In genomic region chr20:41101660-41102059, GRCh38 we compare ENCODE assay signal across 19 cellular contexts. TPM values are rescaled to one million over a fixed set of nuclear protein-coding genes. Genes with fewer than 3 reads are reported as not detected.
DNase-seq lines count a peak whose midpoint lies in the region; ATAC-seq, FAIRE-seq and TF ChIP-seq lines count a peak whose summit lies in the region.
"Had no signal": no experiment of that assay in that cellular context is flagged by ENCODE, and none has a peak within 500 bp of the region (broad histone marks: within the 10 kb centered on the region; RNA-seq: fewer than 3 reads in every experiment).

No MANE protein-coding gene starts in this region.

- H3K9me3 ChIP-seq in HCT116 (ENCODE audit: control insufficient read depth in 1 of 2, insufficient read depth in 1 of 2, low read depth in 1 of 2, low read length in 2 of 2) (no peaks in the 10 kb centered on the region), OCI-LY7 (ENCODE audit: low read length) (no peaks in the 10 kb centered on the region), GM12878 (replicated peaks; ENCODE audit: control insufficient read depth, insufficient read depth, low read length) (no peaks in the 10 kb centered on the region), PC-9 (ENCODE audit: insufficient read depth, low read depth) (no peaks in the 10 kb centered on the region)
- H3K9me3 ChIP-seq in effector memory CD4-positive, alpha-beta T cell (ENCODE audit: control insufficient read depth, low read length): no peaks in the 10 kb centered on the region
- H3K9me3 ChIP-seq: Caco-2 had no signal

- peaks cover 40% of the 10 kb centered on the region for H3K36me3 Mint-ChIP-seq in memory B cell

- H3K4me1 ChIP-seq in HCT116 (ENCODE audit: control insufficient read depth in 1 of 2, insufficient read depth in 2 of 2, low read length in 2 of 2) (no peaks in the 10 kb centered on the region), OCI-LY7 (ENCODE audit: insufficient read depth, low read length, poor library complexity, severe bottlenecking) (no peaks in the 10 kb centered on the region), GM12878 (ENCODE audit: control insufficient read depth, insufficient read depth, low read length) (no peaks in the 10 kb centered on the region), PC-9 (replicated peaks; ENCODE audit: insufficient read depth) (no peaks in the 10 kb centered on the region)
- no peaks in the 10 kb centered on the region for H3K4me1 ChIP-seq in effector memory CD4-positive, alpha-beta T cell (ENCODE audit: control insufficient read depth, insufficient read depth, low read length, poor library complexity, severe bottlenecking)
- H3K4me1 ChIP-seq: Caco-2 had no signal

- TF ChIP-seq POLR2A in HCT116 (IDR thresholded peaks at IDR 0.05; ENCODE audit: borderline replicate concordance, extremely low read depth, insufficient read depth, insufficient read length): no peak
- TF ChIP-seq POLR2A in GM12878 (IDR thresholded peaks at IDR 0.05; ENCODE audit: low read depth, low read length): no peak

- H4K20me1 ChIP-seq in HCT116 (ENCODE audit: insufficient read depth): peaks cover 11% of the 10 kb centered on the region; the same call in 1 of the 2 replicates
- H4K20me1 ChIP-seq in OCI-LY7 (ENCODE audit: insufficient read depth, low read length): no peaks in the 10 kb centered on the region
- no peaks in the 10 kb centered on the region for H4K20me1 ChIP-seq in GM12878 (ENCODE audit: control insufficient read depth, insufficient read depth)
- no peaks in the 10 kb centered on the region for H4K20me1 ChIP-seq in PC-9 (ENCODE audit: insufficient read depth)

- H3K4me3 ChIP-seq in HCT116 (replicated peaks in 1 of 2; ENCODE audit: low read depth in 1 of 2, low read length in 2 of 2): no peak overlapping the region
- H3K4me3 ChIP-seq in OCI-LY7 (ENCODE audit: low read depth, low read length, poor library complexity, severe bottlenecking): no peak overlapping the region
- H3K4me3 ChIP-seq in GM12878: no peak overlapping the region
- no peak overlapping the region for H3K4me3 ChIP-seq in PC-9
- H3K4me3 ChIP-seq in effector memory CD4-positive, alpha-beta T cell (ENCODE audit: insufficient read depth, low read depth, low read length, poor library complexity, severe bottlenecking): no peak overlapping the region
- H3K4me3 ChIP-seq: GM23248 had no signal

- H3K79me2 ChIP-seq in HCT116 (ENCODE audit: insufficient read depth, low read length): peaks cover 37% of the 10 kb centered on the region
- no peaks in the 10 kb centered on the region; the same call in 1 of the 2 replicates for H3K79me2 ChIP-seq in OCI-LY7 (ENCODE audit: insufficient read depth, low read depth, low read length)
- H3K79me2 ChIP-seq in GM12878 (ENCODE audit: control insufficient read depth, insufficient read depth, low read length): no peaks in the 10 kb centered on the region
- H3K79me2 ChIP-seq in PC-9 (ENCODE audit: low read depth): no peaks in the 10 kb centered on the region

- RAD21 ChIA-PET in HCT116 (lab: Charles Lee; ENCODE audit: low non-redundant PET in 1 of 2, low total read pairs in 2 of 2, uncharacterized antibody in 2 of 2, unreplicated experiment in 2 of 2) (no interaction called here), GM12878 (lab: Charles Lee; ENCODE audit: unreplicated experiment) (no interaction called here)

- BruUV-seq in HCT116 (replicated peaks; lab: Mats Ljungman, UMichigan): TSS peak; percentile 5
- BruUV-seq in OCI-LY7 (replicated peaks; lab: Mats Ljungman, UMichigan): TSS peak; percentile 4
- BruUV-seq in GM12878 (replicated peaks; lab: Mats Ljungman, UMichigan): TSS peak; percentile 13
- no TSS peak for BruUV-seq in PC-9 (replicated peaks; lab: Mats Ljungman, UMichigan)

- H3K9ac ChIP-seq in HCT116 (ENCODE audit: low read length) (no peak overlapping the region), GM12878 (ENCODE audit: control insufficient read depth, insufficient read depth, low read length) (no peak overlapping the region)
- H3K9ac ChIP-seq: GM23248 had no signal

- POLR2A ChIA-PET in HCT116 (lab: Charles Lee) (no interaction called here), OCI-LY7 (lab: Charles Lee) (no interaction called here), GM12878 (lab: Charles Lee) (no interaction called here), PC-9 (lab: Charles Lee; ENCODE audit: unreplicated experiment) (no interaction called here)

- ATAC-seq in HCT116 (no peak), GM12878 (no peak), memory B cell (ENCODE audit: low read depth) (no peak), GM18861 (IDR thresholded peaks at IDR 0.05; ENCODE audit: unreplicated experiment) (no peak)
- ATAC-seq: CD8-positive, alpha-beta T cell had no signal

- H3K27me3 Mint-ChIP-seq in memory B cell: no peaks in the 10 kb centered on the region

- in situ Hi-C loops in GM12878 (cut with MboI): no loop called here

- peak overlapping the region; percentile 69 for H3K27ac Mint-ChIP-seq in memory B cell
- H3K27ac Mint-ChIP-seq: CD8-positive, alpha-beta T cell had no signal

- no peaks in the 10 kb centered on the region for H3K4me1 Mint-ChIP-seq in memory B cell

- no peak overlapping the region for H3K4me3 Mint-ChIP-seq in memory B cell
- H3K4me3 Mint-ChIP-seq: CD8-positive, alpha-beta T cell had no signal

- no peak for TF ChIP-seq CTCF in HCT116 (IDR thresholded peaks at IDR 0.05 in 2 of 3, conservative IDR thresholded peaks at IDR 0.05 in 1 of 3; ENCODE audit: borderline replicate concordance in 1 of 3, insufficient read depth in 1 of 3, low read depth in 2 of 3, low read length in 2 of 3)
- no peak for TF ChIP-seq CTCF in OCI-LY7 (conservative IDR thresholded peaks at IDR 0.05; ENCODE audit: low read length)
- TF ChIP-seq CTCF in GM12878 (IDR thresholded peaks at IDR 0.05 in 2 of 3, conservative IDR thresholded peaks at IDR 0.05 in 1 of 3; ENCODE audit: control insufficient read depth in 2 of 3, extremely low read depth in 1 of 3, insufficient read depth in 1 of 3, low read depth in 3 of 3, low read length in 3 of 3): no peak
- no peak for TF ChIP-seq CTCF in PC-9 (conservative IDR thresholded peaks at IDR 0.05)

- TF ChIP-seq RAD21 in HCT116 (IDR thresholded peaks at IDR 0.05; ENCODE audit: low read depth) (no peak), GM12878 (IDR thresholded peaks at IDR 0.05; ENCODE audit: insufficient read depth, low read depth, low read length) (no peak)

- 100% methylated on average over 2 of the region's 2 CpGs for WGBS in GM12878 (ENCODE audit: insufficient coverage, insufficient replicate concordance, low lambda C conversion rate, missing lambda C conversion rate)

- no peaks in the 10 kb centered on the region for H3K9me3 Mint-ChIP-seq in memory B cell
- H3K9me3 Mint-ChIP-seq: CD8-positive, alpha-beta T cell had no signal

- H3K27me3 ChIP-seq in HCT116 (ENCODE audit: insufficient read depth, low read length) (no peaks in the 10 kb centered on the region), GM12878 (replicated peaks in 1 of 2; ENCODE audit: control insufficient read depth in 2 of 2, insufficient read depth in 2 of 2, low read length in 1 of 2) (no peaks in the 10 kb centered on the region), PC-9 (ENCODE audit: insufficient read depth, low read depth) (no peaks in the 10 kb centered on the region)
- no peaks in the 10 kb centered on the region for H3K27me3 ChIP-seq in effector memory CD4-positive, alpha-beta T cell (replicated peaks; ENCODE audit: control insufficient read depth, insufficient read depth, low read length, poor library complexity, severe bottlenecking)

- DNase-seq in HCT116 (ENCODE audit: low read depth, low spot score) (no peak), OCI-LY7 (ENCODE audit: low spot score) (no peak), GM12878 (ENCODE audit: low read depth, low spot score) (no peak), memory B cell (ENCODE audit: low spot score in 2 of 2) (no peak), PC-9 (no peak), SK-N-DZ (ENCODE audit: low spot score) (no peak)
- no peak for DNase-seq in effector memory CD4-positive, alpha-beta T cell
- DNase-seq: C1 segment of cervical spinal cord; Caco-2; CD8-positive, alpha-beta T cell; DMS153; DMS79; GF-D8; GM23248; H7; HCEC 1CT had no signal

- H2AFZ ChIP-seq in HCT116 (ENCODE audit: low read depth, low read length, poor library complexity, severe bottlenecking): no peak overlapping the region
- no peak overlapping the region for H2AFZ ChIP-seq in OCI-LY7 (ENCODE audit: low read length)
- H2AFZ ChIP-seq in GM12878 (ENCODE audit: control insufficient read depth, low read depth, low read length): no peak overlapping the region
- no peak overlapping the region for H2AFZ ChIP-seq in PC-9
- H2AFZ ChIP-seq: GM23248 had no signal

- SMC1A ChIA-PET in GM12878 (lab: Charles Lee; ENCODE audit: uncharacterized antibody, unreplicated experiment): interaction anchor here (0.8 to 1.0 kb wide), 3 partner anchors 111 to 304 kb away, joined by 3 read pairs; no protein-coding TSS in a partner anchor

- H3K36me3 ChIP-seq in HCT116 (ENCODE audit: control insufficient read depth in 1 of 2, insufficient read depth in 2 of 2, low read length in 2 of 2): peaks cover 82 to 83% of the 10 kb centered on the region in 2 experiments
- peaks cover 98% of the 10 kb centered on the region for H3K36me3 ChIP-seq in OCI-LY7 (ENCODE audit: insufficient read depth, low read length)
- peaks cover 15 to 50% of the 10 kb centered on the region in 2 experiments for H3K36me3 ChIP-seq in GM12878 (ENCODE audit: control insufficient read depth in 2 of 2, insufficient read depth in 2 of 2, low read length in 1 of 2)
- H3K36me3 ChIP-seq in PC-9 (ENCODE audit: low read depth): peaks cover 70% of the 10 kb centered on the region
- peaks cover 70% of the 10 kb centered on the region for H3K36me3 ChIP-seq in effector memory CD4-positive, alpha-beta T cell (ENCODE audit: control insufficient read depth, insufficient read depth, low read length)

- CTCF ChIA-PET in HCT116 (lab: Charles Lee): no interaction called here
- CTCF ChIA-PET in OCI-LY7 (lab: Charles Lee; ENCODE audit: unreplicated experiment): no interaction called here
- CTCF ChIA-PET in GM12878 (lab: Yijun Ruan, JAX): interaction anchor here (1.8 kb wide), 1 partner anchor 139 kb away, joined by 4 read pairs; no protein-coding TSS in a partner anchor
- CTCF ChIA-PET in PC-9 (lab: Charles Lee): no interaction called here

- intact Hi-C loops in HCT116 (cut with micrococcal nuclease) (no loop called here), OCI-LY7 (cut with micrococcal nuclease; ENCODE audit: unreplicated experiment) (no loop called here), GM12878 (cut with micrococcal nuclease; ENCODE audit: unreplicated experiment) (no loop called here), PC-9 (cut with micrococcal nuclease; ENCODE audit: unreplicated experiment) (no loop called here)

- H3K9me2 ChIP-seq in HCT116 (ENCODE audit: insufficient read depth): no peaks in the 10 kb centered on the region
- no peaks in the 10 kb centered on the region for H3K9me2 ChIP-seq in OCI-LY7 (ENCODE audit: insufficient read depth, low read length)
- no peaks in the 10 kb centered on the region for H3K9me2 ChIP-seq in PC-9 (ENCODE audit: insufficient read depth)

- H3K4me2 ChIP-seq in HCT116 (ENCODE audit: low read length) (no peak overlapping the region), OCI-LY7 (ENCODE audit: low read length) (no peak overlapping the region), GM12878 (ENCODE audit: control insufficient read depth, insufficient read depth) (no peak overlapping the region), PC-9 (no peak overlapping the region)

- no peak for FAIRE-seq in GM12878 (lab: Jason Lieb, UNC)
- FAIRE-seq: GM12892, H1 had no signal

- H3K27ac ChIP-seq in HCT116 (ENCODE audit: low read depth, low read length): no peak overlapping the region
- no peak overlapping the region for H3K27ac ChIP-seq in OCI-LY7 (ENCODE audit: low read depth, low read length, poor library complexity, severe bottlenecking)
- H3K27ac ChIP-seq in GM12878 (ENCODE audit: control insufficient read depth, insufficient read depth): no peak overlapping the region
- H3K27ac ChIP-seq in PC-9: no peak overlapping the region
- no peak overlapping the region for H3K27ac ChIP-seq in effector memory CD4-positive, alpha-beta T cell (ENCODE audit: insufficient read depth, low read length, poor library complexity, severe bottlenecking)
- H3K27ac ChIP-seq: GM23248 had no signal

- no peak for TF ChIP-seq EP300 in GM12878 (IDR thresholded peaks at IDR 0.05; ENCODE audit: borderline replicate concordance in 1 of 2, control insufficient read depth in 1 of 2, low read depth in 2 of 2, low read length in 2 of 2)

- H3F3A ChIP-seq in PC-9 (ENCODE audit: insufficient read depth, low read depth): peaks cover 20% of the 10 kb centered on the region

RNA-seq across cellular contexts. Expression of gene PLCG1, which starts 35.7 kb away (rescaled TPM):
- 45.6 TPM for total RNA-seq in HCT116 (2021; ENCODE audit: unreplicated experiment)
- polyA plus RNA-seq in HCT116 (2012): 28.5 and 41.7 TPM in 2 replicates
- total RNA-seq in OCI-LY7 (2014; rRNA removed; shearing (Covaris generic)): 92.6 and 103 TPM in 2 replicates
- 121 TPM in 2 replicates for total RNA-seq in OCI-LY7 (2022)
- 292 and 309 TPM in 2 replicates for total RNA-seq in GM12878 (2013; cell fraction: nucleolus; rRNA removed)
- 48.4 and 55.4 TPM in 2 replicates for total RNA-seq in GM12878 (2014; rRNA removed)
- 39.3 and 39.5 TPM in 2 replicates for total RNA-seq in GM12878 (2014; rRNA removed; fragmentation: Illumina TruSeq; extraction: Trizol)
- 78.6 and 85.4 TPM in 2 replicates for total RNA-seq in GM12878 (2021)
- polyA plus RNA-seq in GM12878 (2011; ENCODE audit: low read depth): 53.5 TPM
- polyA plus RNA-seq in GM12878 (2011; rRNA removed): 61.7 and 114 TPM in 2 replicates
- 117 and 135 TPM in 2 replicates for polyA plus RNA-seq in GM12878 (2011; cell fraction: cytosol; rRNA removed)
- polyA plus RNA-seq in GM12878 (2011; cell fraction: nucleus; rRNA removed): 795 and 878 TPM in 2 replicates
- polyA plus RNA-seq in GM12878 (2012): 67.5 and 102 TPM in 2 replicates
- 29.2 and 51.0 TPM in 2 replicates for polyA plus RNA-seq in GM12878 (2014; fragmentation: Illumina TruSeq; extraction: Trizol)
- polyA plus RNA-seq in GM12878 (2014; fragmentation: Nextera tagmentation; extraction: Ambion mirVana): 1 to 10 TPM; 2.6 to 3.0 TPM
- 70.4 and 85.0 TPM in 2 replicates for polyA plus RNA-seq in GM12878 (2014; rRNA removed)
- 10 to 100 TPM; 12.8 to 13.0 TPM for polyA plus RNA-seq in GM12878 (2016; fragmentation: Nextera tagmentation; extraction: Ambion mirVana)
- polyA minus RNA-seq in GM12878 (2011; rRNA and poly(A)+ RNA removed): 123 and 185 TPM in 2 replicates
- 60.8 and 65.4 TPM in 2 replicates for polyA minus RNA-seq in GM12878 (2011; cell fraction: cytosol; rRNA and poly(A)+ RNA removed)
- polyA minus RNA-seq in GM12878 (2011; cell fraction: nucleus; rRNA and poly(A)+ RNA removed): 200 and 222 TPM in 2 replicates
- 64.1 and 69.4 TPM in 2 replicates for total RNA-seq in PC-9 (2021)
- polyA plus RNA-seq in SK-N-DZ (2014; cell fraction: cytosol; rRNA removed): 137 and 176 TPM in 2 replicates
- polyA plus RNA-seq in SK-N-DZ (2014; cell fraction: nucleus; rRNA removed): 1,191 and 1,360 TPM in 2 replicates
